Comparison of ENCODE assay signal across 18 cellular contexts in genomic region chr1:179053486-179053885, GRCh38. TPM values are rescaled to one million over a fixed set of nuclear protein-coding genes. Genes with fewer than 3 reads are reported as not detected.
A peak's percentile ranks its signal among the peaks of the same experiment; 100 is the strongest.
DNase-seq lines count a peak whose midpoint lies in the region; ATAC-seq and TF ChIP-seq lines count a peak whose summit lies in the region.
"Had no signal": no experiment of that assay in that cellular context is flagged by ENCODE, and none has a peak within 500 bp of the region (broad histone marks: within the 10 kb centered on the region; RNA-seq: fewer than 3 reads in every experiment).

No MANE protein-coding gene starts in this region.

- H3K4me2 ChIP-seq in PC-3 (ENCODE audit: low read length), result peak overlapping the region; percentile 21

- peak; percentile 22; the same call in 1 of the 2 replicates for ATAC-seq in PC-3
- ATAC-seq in GM18873 (IDR thresholded peaks at IDR 0.05; ENCODE audit: low FRiP score, unreplicated experiment), result no peak
- no peak for ATAC-seq in HG02610 (IDR thresholded peaks at IDR 0.05; ENCODE audit: unreplicated experiment)

- no peaks in the 10 kb centered on the region for H3K79me2 ChIP-seq in PC-3 (ENCODE audit: low read length)

- peak overlapping the region; percentile 28; the same call in 1 of the 2 replicates for H3K9ac ChIP-seq in PC-3 (ENCODE audit: low read length)

- POLR2A ChIA-PET in PC-3 (lab: Charles Lee; ENCODE audit: unreplicated experiment), result no interaction called here

- H3K27me3 ChIP-seq in PC-3 (ENCODE audit: low read length) (no peaks in the 10 kb centered on the region), neutrophil (no peaks in the 10 kb centered on the region)
- H3K27me3 ChIP-seq: BE2C had no signal

- H2AFZ ChIP-seq in PC-3 (ENCODE audit: low read length), result no peak overlapping the region

- intact Hi-C loops in PC-3 (cut with micrococcal nuclease), result no loop called here

- H3F3A ChIP-seq in PC-3 (ENCODE audit: low read length, unreplicated experiment), result no peaks in the 10 kb centered on the region

- H3K36me3 ChIP-seq in PC-3 (ENCODE audit: low read depth, low read length), result peaks cover 4% of the 10 kb centered on the region
- H3K36me3 ChIP-seq in neutrophil, result no peaks in the 10 kb centered on the region

- TF ChIP-seq CTCF in PC-3 (conservative IDR thresholded peaks at IDR 0.05; ENCODE audit: low read depth, low read length) (no peak), neutrophil (IDR thresholded peaks at IDR 0.05) (no peak), GM13976 (IDR thresholded peaks at IDR 0.05; ENCODE audit: borderline replicate concordance, control extremely low read depth, extremely low read depth, insufficient read depth, missing control alignments) (no peak)

- H3K4me1 ChIP-seq in PC-3 (ENCODE audit: insufficient read depth, low read length) (peaks cover 37% of the 10 kb centered on the region), neutrophil (ENCODE audit: control insufficient read depth in 1 of 2, insufficient read depth in 1 of 2, low read depth in 1 of 2, low read length in 1 of 2) (peaks cover 14 to 24% of the 10 kb centered on the region in 2 experiments)
- H3K4me1 ChIP-seq: BE2C had no signal

- H3K9me2 ChIP-seq in PC-3 (replicated peaks; ENCODE audit: low read length), result no peaks in the 10 kb centered on the region

- peak overlapping the region; percentile 82 for H3K27ac ChIP-seq in PC-3 (ENCODE audit: low read length)
- H3K27ac ChIP-seq in neutrophil, result peak overlapping the region; percentile 57

- no peaks in the 10 kb centered on the region for H4K20me1 ChIP-seq in PC-3 (ENCODE audit: low read length)

- in situ Hi-C loops in GM13976 (cut with MboI; ENCODE audit: low sequenced_read_pairs, unreplicated experiment), result no loop called here

- BruUV-seq in PC-3 (replicated peaks; lab: Mats Ljungman, UMichigan), result no TSS peak

- DNase-seq in PC-3 (peak; percentile 54), globus pallidus (ENCODE audit: low spot score) (peak; percentile 27), GM13976 (ENCODE audit: low spot score) (no peak), GF-D8 (lab: John Stamatoyannopoulos, UW) (no peak)
- DNase-seq: ACHN; BE2C; C1 segment of cervical spinal cord; Caco-2; CD4-positive, CD25-positive, alpha-beta regulatory T cell; DMS153; DMS79; GDM1; IMR-90; KBM-7 had no signal

- no peak overlapping the region for H3K4me3 ChIP-seq in PC-3 (ENCODE audit: low read length)
- H3K4me3 ChIP-seq in neutrophil (ENCODE audit: low read depth in 1 of 2, low read length in 1 of 2), result no peak overlapping the region
- H3K4me3 ChIP-seq: HAP-1 had no signal

- CTCF ChIA-PET in PC-3 (lab: Charles Lee), result no interaction called here

- H3K9me3 ChIP-seq in PC-3 (ENCODE audit: low read length) (no peaks in the 10 kb centered on the region), neutrophil (no peaks in the 10 kb centered on the region)
- H3K9me3 ChIP-seq: BE2C, Caco-2, HAP-1 had no signal

RNA-seq across cellular contexts. Expression of gene FAM20B, which starts 27.8 kb away (rescaled TPM):
- total RNA-seq in PC-3 (2014; rRNA removed), result 20.1 and 21.1 TPM in 2 replicates

RNA-seq across cellular contexts. Expression of gene TOR3A, which starts 28.4 kb away (rescaled TPM):
- total RNA-seq in PC-3 (2014; rRNA removed), result 70.8 and 95.5 TPM in 2 replicates

Comparison
In these comparisons a context has a peak if more than half of its experiments do, and no peak if none do; other contexts are left out.
1. DNase-seq: peak in PC-3 (single experiment) and globus pallidus (single experiment); none in GM13976 (single experiment) and GF-D8 (single experiment).